ENCODE assay signal across 26 cellular contexts in the genomic region with DNA sequence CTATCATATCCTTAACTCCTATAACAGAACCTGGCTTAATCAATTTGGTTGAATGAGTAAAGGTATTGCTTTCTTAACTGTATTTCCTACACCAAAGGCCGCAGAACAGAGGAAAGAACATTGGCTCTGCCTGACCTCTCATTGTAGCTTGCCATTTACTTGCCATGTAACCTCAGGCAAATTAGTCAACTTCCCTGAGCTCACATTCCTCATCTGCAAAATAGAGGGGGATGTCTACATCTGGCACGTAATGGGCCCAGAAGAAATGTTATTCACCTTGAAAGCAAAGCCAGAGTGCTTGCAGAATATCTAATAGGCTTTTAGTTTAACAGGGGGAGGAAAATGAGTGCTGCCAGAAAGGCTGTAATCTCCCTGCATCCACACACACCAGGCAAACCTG. TPM values are rescaled to one million over a fixed set of nuclear protein-coding genes. Genes with fewer than 3 reads are reported as not detected.
DNase-seq lines count a peak whose midpoint lies in the region; ATAC-seq, FAIRE-seq and TF ChIP-seq lines count a peak whose summit lies in the region.
"Had no signal": no experiment of that assay in that cellular context is flagged by ENCODE, and none has a peak within 500 bp of the region (broad histone marks: within the 10 kb centered on the region; RNA-seq: fewer than 3 reads in every experiment).

No MANE protein-coding gene starts in this region.

- no peak for TF ChIP-seq POLR2A in GM12891 (IDR thresholded peaks at IDR 0.05; ENCODE audit: low read depth, low read length)

- H3K9me3 ChIP-seq in MM.1S (replicated peaks; ENCODE audit: insufficient read depth, low read length), result no peaks in the 10 kb centered on the region
- H3K9me3 ChIP-seq: colonic mucosa, neutrophil, uterus had no signal

- CTCF ChIA-PET in RWPE1 (lab: Yijun Ruan, JAX), result interaction anchor here (0.8 kb wide), 1 partner anchor 21 kb away, joined by 4 read pairs; no protein-coding TSS in a partner anchor

- H3K9me2 ChIP-seq in MM.1S (replicated peaks; ENCODE audit: insufficient read depth, low read length), result no peaks in the 10 kb centered on the region

- no peaks in the 10 kb centered on the region for H3F3A ChIP-seq in MM.1S (ENCODE audit: insufficient read depth, low read length)

- peaks cover 9% of the 10 kb centered on the region for H3K4me1 ChIP-seq in MM.1S (ENCODE audit: low read length)
- H3K4me1 ChIP-seq: colonic mucosa had no signal

- POLR2A ChIA-PET in RWPE1 (lab: Yijun Ruan, JAX; ENCODE audit: low non-redundant PET), result no interaction called here

- FAIRE-seq in GM12891 (lab: Jason Lieb, UNC), result no peak
- FAIRE-seq: GM12892, small intestine had no signal

- H3K27me3 ChIP-seq in MM.1S (replicated peaks; ENCODE audit: insufficient read depth, low read length), result no peaks in the 10 kb centered on the region
- H3K27me3 ChIP-seq: colonic mucosa, foreskin keratinocyte, neutrophil, uterus had no signal

- DNase-seq in HT1080 (ENCODE audit: low read depth) (peak; percentile 66), RWPE1 (ENCODE audit: low spot score) (peak; percentile 30), epithelial cell of prostate (ENCODE audit: low read depth, low spot score) (no peak), pulmonary artery endothelial cell (ENCODE audit: low read depth, low spot score) (peak; percentile 72), MM.1S (no peak), GM12891 (ENCODE audit: insufficient read length, low spot score) (no peak)
- DNase-seq: activated CD4-positive, alpha-beta T cell treated with anti-CD3 and anti-CD28 coated beads, Interleukin-2, amount 10 ng/mL, durations not matched to agents 7 days and 5 days; activated naive CD8-positive, alpha-beta T cell treated with anti-CD3 and anti-CD28 coated beads for 36 hours; CD8-positive, alpha-beta T cell; colonic mucosa; DMS53; NCI-H2081; NCI-H446 treated with DMSO at 0.1 percent for 48 hours; RPMI8226; small intestine; uterus; WERI-Rb-1 had no signal

- H4K20me1 ChIP-seq in MM.1S (ENCODE audit: insufficient read depth, low read length), result no peaks in the 10 kb centered on the region

- H3K79me2 ChIP-seq in MM.1S (ENCODE audit: low read length), result no peaks in the 10 kb centered on the region

- ATAC-seq in HG03439 (IDR thresholded peaks at IDR 0.05; ENCODE audit: unreplicated experiment), result no peak
- ATAC-seq: CD8-positive, alpha-beta T cell; foreskin keratinocyte; HCT116; SK-N-SH treated with all-trans-retinoic acid at 6 μM for 48 hours; stimulated activated memory B cell treated with anti-CD40 and anti-IgM and Interleukin-4, amounts not matched to agents 10 μg/mL and 1 μg/mL and 100 μg/mL, for 72 hours had no signal

- no peaks in the 10 kb centered on the region for H3K36me3 ChIP-seq in MM.1S (replicated peaks; ENCODE audit: insufficient read depth, low read length)
- H3K36me3 ChIP-seq: colonic mucosa, neutrophil, uterus, WERI-Rb-1 had no signal

- H3K27ac ChIP-seq in RWPE1 (peak overlapping the region; percentile 53; the same call in 1 of the 2 replicates), epithelial cell of prostate (peak overlapping the region; percentile 84), MM.1S (ENCODE audit: low read length) (no peak overlapping the region)
- H3K27ac ChIP-seq: colonic mucosa, foreskin keratinocyte, neutrophil, uterus, WERI-Rb-1 had no signal

- no peak overlapping the region for H3K4me2 ChIP-seq in MM.1S (ENCODE audit: low read depth, low read length)

- no peak overlapping the region for H3K9ac ChIP-seq in MM.1S (ENCODE audit: low read length)

- H3K4me3 ChIP-seq in MM.1S (ENCODE audit: low read length), result no peak overlapping the region
- H3K4me3 ChIP-seq: colonic mucosa, lung, uterus had no signal

- no peak overlapping the region for H2AFZ ChIP-seq in MM.1S (ENCODE audit: low read length)

- TF ChIP-seq CTCF in RWPE1 (conservative IDR thresholded peaks at IDR 0.05; ENCODE audit: low read depth), result no peak
- TF ChIP-seq CTCF in MM.1S (IDR thresholded peaks at IDR 0.05; ENCODE audit: low read length), result no peak

TF ChIP-seq in GM12891, 5 proteins besides CTCF, POLR2A, EP300 and RAD21:
- TF ChIP-seq POU2F2 (IDR thresholded peaks at IDR 0.05; ENCODE audit: low read depth, low read length) (no peak), SPI1 (IDR thresholded peaks at IDR 0.05; ENCODE audit: low read depth, low read length) (no peak), PAX5 (IDR thresholded peaks at IDR 0.05; ENCODE audit: insufficient read depth, low read length, severe bottlenecking) (no peak), POLR2AphosphoS5 (IDR thresholded peaks at IDR 0.05; ENCODE audit: low read depth, low read length) (no peak), TAF1 (IDR thresholded peaks at IDR 0.05; ENCODE audit: low read depth, low read length) (no peak)

RNA-seq across cellular contexts. Expression of a gene that starts 44.3 kb away (rescaled TPM):
- total RNA-seq in HT1080 (2014; rRNA removed; shearing (Covaris generic)), result 55.4 and 58.8 TPM in 2 replicates
- polyA plus RNA-seq in HT1080 (2015; cell fraction: cytosol; rRNA removed), result 45.1 and 51.7 TPM in 2 replicates
- 176 and 187 TPM in 2 replicates for polyA plus RNA-seq in HT1080 (2015; cell fraction: nucleus; rRNA removed)
- 13.0 and 24.1 TPM in 2 replicates for total RNA-seq in pulmonary artery endothelial cell
- 0.14 TPM for polyA plus RNA-seq in GM12891 (2012; ENCODE audit: low read depth, missing spikeins)
- total RNA-seq: activated naive CD8-positive, alpha-beta T cell treated with anti-CD3 and anti-CD28 coated beads for 36 hours; CD8-positive, alpha-beta T cell; T-helper 2 cell treated with Interferon-gamma antibody and Interleukin-4, amounts not matched to agents 100 ng/mL and 5 ng/mL, for 36 hours had no signal

Comparison
In these comparisons a context has a peak if more than half of its experiments do, and no peak if none do; other contexts are left out.
1. DNase-seq: peak in HT1080 (single experiment), RWPE1 (single experiment) and pulmonary artery endothelial cell (single experiment); none in epithelial cell of prostate (single experiment), MM.1S (single experiment) and GM12891 (single experiment).